10 cellular contexts compared by ENCODE assay signal in the genomic region with DNA sequence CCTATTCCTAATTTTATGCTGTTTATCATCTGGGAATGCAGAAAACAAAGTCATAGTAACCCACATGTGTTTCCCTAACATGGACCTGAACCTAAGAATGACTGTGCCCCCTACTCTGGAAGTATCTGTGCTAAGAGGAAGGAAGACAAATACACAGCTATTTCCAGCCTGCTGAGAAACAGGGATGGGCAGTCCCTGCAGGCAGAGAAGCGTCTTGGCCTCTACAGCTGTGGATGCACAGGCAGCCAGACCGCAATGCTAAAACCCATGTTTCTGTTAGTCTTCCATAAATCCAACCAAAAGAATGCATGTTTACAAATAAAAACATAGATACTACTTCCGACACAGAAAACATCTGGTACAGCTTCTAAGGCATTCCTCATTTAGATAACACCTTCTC. TPM values are rescaled to one million over a fixed set of nuclear protein-coding genes. Genes with fewer than 3 reads are reported as not detected.
DNase-seq lines count a peak whose midpoint lies in the region; ATAC-seq, FAIRE-seq and TF ChIP-seq lines count a peak whose summit lies in the region.
"Had no signal": no experiment of that assay in that cellular context is flagged by ENCODE, and none has a peak within 500 bp of the region (broad histone marks: within the 10 kb centered on the region; RNA-seq: fewer than 3 reads in every experiment).

No MANE protein-coding gene starts in this region.

- H2AFZ ChIP-seq in K562 (ENCODE audit: low read depth, low read length) (no peak overlapping the region), HepG2 (ENCODE audit: low read length) (no peak overlapping the region)

- H3K9ac ChIP-seq in K562 (ENCODE audit: insufficient read depth in 1 of 2, low read depth in 2 of 2, low read length in 2 of 2) = peak overlapping the region in 1 of 2 experiments; percentile 19; a peak in 1 of 4 replicates
- no peak overlapping the region for H3K9ac ChIP-seq in HepG2 (ENCODE audit: insufficient read depth, low read depth, low read length)

- DNase-seq in activated CD4-positive, alpha-beta T cell treated with anti-CD3 and anti-CD28 coated beads, Interleukin-2, amount 10 ng/mL, durations not matched to agents 24 days and 14 days = peak; percentile 56
- no peak for DNase-seq in activated CD4-positive, alpha-beta T cell treated with anti-CD3 and anti-CD28 coated beads, Interleukin-2, amount 50 U/mL, for 48 hours
- DNase-seq in K562 (ENCODE audit: extremely low read depth in 1 of 4, low spot score in 3 of 4) = no peak
- no peak for DNase-seq in HepG2 (ENCODE audit: low spot score)
- peak; percentile 49 for DNase-seq in testis
- no peak for DNase-seq in NCI-H2081 treated with DMSO at 0.1 percent for 48 hours (lab: John Stamatoyannopoulos, UW)

- TF ChIP-seq CTCF in K562 (IDR thresholded peaks at IDR 0.05 in 2 of 3, conservative IDR thresholded peaks at IDR 0.05 in 1 of 3; ENCODE audit: insufficient read depth in 2 of 3, low read depth in 1 of 3, low read length in 3 of 3) (no peak), HepG2 (CRISPR knock-in tag; IDR thresholded peaks at IDR 0.05) (no peak), testis (IDR thresholded peaks at IDR 0.05) (no peak)

- TF ChIP-seq EP300 in K562 (IDR thresholded peaks at IDR 0.05; ENCODE audit: low read length) (no peak), HepG2 (IDR thresholded peaks at IDR 0.05; ENCODE audit: low read depth in 2 of 2, low read length in 2 of 2) (no peak), HepG2 (CRISPR knock-in tag; IDR thresholded peaks at IDR 0.05; ENCODE audit: borderline replicate concordance) (no peak)

- BruUV-seq in K562 (replicated peaks; lab: Mats Ljungman, UMichigan) (no TSS peak), HepG2 (replicated peaks; lab: Mats Ljungman, UMichigan) (no TSS peak)

- POLR2A ChIA-PET in K562 (lab: Yijun Ruan, JAX) (interaction anchor here (0.5 to 1.3 kb wide), 5 partner anchors 12 to 219 kb away, joined by 3 to 7 read pairs (median 3); no protein-coding TSS in a partner anchor), HepG2 (lab: Yijun Ruan, JAX) (no interaction called here)

- intact Hi-C loops in activated CD4-positive, alpha-beta T cell treated with anti-CD3 and anti-CD28 coated beads, Interleukin-2, amount 10 ng/mL, durations not matched to agents 24 days and 14 days (cut with micrococcal nuclease) = loop anchor here (1.0 to 5.0 kb wide), 7 partner anchors 24 to 192 kb away; partner anchors contain the start of genes CREBL2 and DUSP16
- intact Hi-C loops in K562 (cut with micrococcal nuclease) (no loop called here), HepG2 (cut with micrococcal nuclease; ENCODE audit: unreplicated experiment) (no loop called here), testis (cut with DNase I; ENCODE audit: low total_unique reads) (no loop called here)

- TF ChIP-seq RAD21 in K562 (CRISPR knock-in tag; conservative IDR thresholded peaks at IDR 0.05 in 1 of 2, IDR thresholded peaks at IDR 0.05 in 1 of 2) = no peak
- no peak for TF ChIP-seq RAD21 in HepG2 (CRISPR knock-in tag; IDR thresholded peaks at IDR 0.05)

- H3K9me3 ChIP-seq in K562 (replicated peaks; ENCODE audit: control insufficient read depth, insufficient read depth, low read depth, low read length) (no peaks in the 10 kb centered on the region), HepG2 (ENCODE audit: low read length) (no peaks in the 10 kb centered on the region), testis (no peaks in the 10 kb centered on the region)
- H3K9me3 ChIP-seq: A549 had no signal

- in situ Hi-C loops in K562 (cut with MboI) = no loop called here
- in situ Hi-C loops in HepG2 (cut with HindIII; ENCODE audit: extremely low pct_ligation_motif_present, low pct_unique_long_range_greater_than_20kb) = no loop called here

- H3K27me3 ChIP-seq in K562 (ENCODE audit: control insufficient read depth in 2 of 2, insufficient read depth in 2 of 2, low read length in 2 of 2) = no peaks in the 10 kb centered on the region
- no peaks in the 10 kb centered on the region for H3K27me3 ChIP-seq in HepG2 (ENCODE audit: control insufficient read depth in 1 of 2, insufficient read depth in 2 of 2, low read length in 2 of 2)
- H3K27me3 ChIP-seq in testis = no peaks in the 10 kb centered on the region

- H3K4me3 ChIP-seq in K562 (no peak overlapping the region), HepG2 (replicated peaks in 1 of 3; ENCODE audit: insufficient read depth in 1 of 3, low read depth in 2 of 3, low read length in 3 of 3) (no peak overlapping the region), testis (no peak overlapping the region)
- H3K4me3 ChIP-seq: A549 had no signal

- peak overlapping the region; percentile 64 for H3K4me3 Mint-ChIP-seq in activated CD4-positive, alpha-beta T cell treated with anti-CD3 and anti-CD28 coated beads, Interleukin-2, amount 10 ng/mL, durations not matched to agents 24 days and 14 days

- H3K27ac ChIP-seq in K562 (ENCODE audit: extremely low read depth, low read depth, low read length) = no peak overlapping the region
- peak overlapping the region; percentile 30 for H3K27ac ChIP-seq in HepG2 (ENCODE audit: extremely low read length, insufficient read depth, low read length)
- peak overlapping the region; percentile 73 to 87 for H3K27ac ChIP-seq in testis
- H3K27ac ChIP-seq: A549 had no signal

- peak overlapping the region; percentile 94 for H3K27ac Mint-ChIP-seq in activated CD4-positive, alpha-beta T cell treated with anti-CD3 and anti-CD28 coated beads, Interleukin-2, amount 10 ng/mL, durations not matched to agents 24 days and 14 days

- peaks cover 19% of the 10 kb centered on the region for H3K79me2 ChIP-seq in K562 (ENCODE audit: control insufficient read depth, insufficient read depth, low read length)
- H3K79me2 ChIP-seq in HepG2 (ENCODE audit: insufficient read depth, low read length) = peaks cover 90% of the 10 kb centered on the region

- H3K9me3 Mint-ChIP-seq in activated CD4-positive, alpha-beta T cell treated with anti-CD3 and anti-CD28 coated beads, Interleukin-2, amount 10 ng/mL, durations not matched to agents 24 days and 14 days = no peaks in the 10 kb centered on the region

- peaks cover 1% of the 10 kb centered on the region for H3K27me3 Mint-ChIP-seq in activated CD4-positive, alpha-beta T cell treated with anti-CD3 and anti-CD28 coated beads, Interleukin-2, amount 10 ng/mL, durations not matched to agents 24 days and 14 days

- no peaks in the 10 kb centered on the region for H3K9me1 ChIP-seq in K562 (ENCODE audit: control insufficient read depth, insufficient read depth, low read length)

- peaks cover 4% of the 10 kb centered on the region for H4K20me1 ChIP-seq in K562 (replicated peaks; ENCODE audit: control insufficient read depth, insufficient read depth, low read length)
- H4K20me1 ChIP-seq in HepG2 (ENCODE audit: insufficient read depth, low read length) = peaks cover 8% of the 10 kb centered on the region; the same call in 1 of the 2 replicates

- CTCF ChIA-PET in K562 (lab: Yijun Ruan, JAX; ENCODE audit: low intra/inter-chr PET ratio) (no interaction called here), HepG2 (lab: Yijun Ruan, JAX; ENCODE audit: low intra/inter-chr PET ratio, low total read pairs) (no interaction called here)

- H3K36me3 Mint-ChIP-seq in activated CD4-positive, alpha-beta T cell treated with anti-CD3 and anti-CD28 coated beads, Interleukin-2, amount 10 ng/mL, durations not matched to agents 24 days and 14 days (ENCODE audit: low read depth) = peaks cover 34% of the 10 kb centered on the region

- H3K4me2 ChIP-seq in K562 (ENCODE audit: insufficient read depth, low read length) (peak overlapping the region; percentile 62), HepG2 (ENCODE audit: low read depth, low read length) (peak overlapping the region; percentile 64)
- H3K4me2 ChIP-seq: A549 had no signal

- WGBS in K562 (ENCODE audit: insufficient coverage, low coverage, missing lambda C conversion rate) = 33% methylated on average over 3 of the region's 3 CpGs
- 89% methylated on average over 3 of the region's 3 CpGs for WGBS in HepG2 (ENCODE audit: low lambda C conversion rate)
- WGBS in testis, 2 donors = 38 to 46% methylated on average over 3 of the region's 3 CpGs

- H3K36me3 ChIP-seq in K562 (ENCODE audit: control insufficient read depth, insufficient read depth, low read length) = no peaks in the 10 kb centered on the region
- peaks cover 8 to 25% of the 10 kb centered on the region in 2 experiments for H3K36me3 ChIP-seq in HepG2 (replicated peaks in 1 of 2; ENCODE audit: control insufficient read depth in 1 of 2, insufficient read depth in 2 of 2, low read length in 2 of 2)
- no peaks in the 10 kb centered on the region for H3K36me3 ChIP-seq in testis (ENCODE audit: low read depth, missing control alignments)

- peaks cover 3 to 18% of the 10 kb centered on the region in 2 experiments; a peak in 3 of 5 replicates for H3K4me1 ChIP-seq in K562 (replicated peaks in 1 of 2; ENCODE audit: control insufficient read depth in 2 of 2, insufficient read depth in 2 of 2, low read length in 2 of 2)
- peaks cover 46% of the 10 kb centered on the region for H3K4me1 ChIP-seq in HepG2 (ENCODE audit: insufficient read depth, low read length)
- peaks cover 19% of the 10 kb centered on the region for H3K4me1 ChIP-seq in testis

- TF ChIP-seq POLR2A in K562 (conservative IDR thresholded peaks at IDR 0.05) (no peak), HepG2 (IDR thresholded peaks at IDR 0.05; ENCODE audit: insufficient read depth in 1 of 2, low read depth in 2 of 2, low read length in 2 of 2) (no peak), testis (IDR thresholded peaks at IDR 0.05) (no peak)

- peak; percentile 74 for ATAC-seq in K562
- peak; percentile 33; the same call in 1 of the 3 replicates for ATAC-seq in HepG2
- ATAC-seq in GM19395 (IDR thresholded peaks at IDR 0.05; ENCODE audit: unreplicated experiment) = no peak
- ATAC-seq in GM21528 (IDR thresholded peaks at IDR 0.05; ENCODE audit: low FRiP score, unreplicated experiment) = no peak
- ATAC-seq: A549 had no signal

- H3K4me1 Mint-ChIP-seq in activated CD4-positive, alpha-beta T cell treated with anti-CD3 and anti-CD28 coated beads, Interleukin-2, amount 10 ng/mL, durations not matched to agents 24 days and 14 days = peaks cover 57% of the 10 kb centered on the region

- FAIRE-seq in K562 (lab: Jason Lieb, UNC) (no peak), HepG2 (lab: Jason Lieb, UNC) (no peak)
- FAIRE-seq: A549, H1 had no signal

RNA-seq across cellular contexts. Expression of gene DUSP16, which starts 56.1 kb away (rescaled TPM):
- total RNA-seq in activated CD4-positive, alpha-beta T cell treated with anti-CD3 and anti-CD28 coated beads, Interleukin-2, amount 10 ng/mL, durations not matched to agents 24 days and 14 days = 48.3 and 51.2 TPM in 2 replicates
- 11.4 and 26.0 TPM in 2 replicates for total RNA-seq in K562 (2011; cell fraction: chromatin; rRNA removed; ENCODE audit: low replicate concordance)
- 5.7 and 5.8 TPM in 2 replicates for total RNA-seq in K562 (2011; cell fraction: nucleolus; rRNA removed)
- total RNA-seq in K562 (2011; cell fraction: nucleoplasm; rRNA removed) = 7.7 and 9.8 TPM in 2 replicates
- total RNA-seq in K562 (2014; rRNA removed) (4.7 and 5.6 TPM in 2 replicates), K562 (2014; rRNA removed; fragmentation: Illumina TruSeq; extraction: Trizol) (5.7 and 7.1 TPM in 2 replicates), K562 (2015; rRNA removed; fragmentation: Illumina TruSeq; extraction: Trizol) (6.2 and 6.4 TPM in 2 replicates), K562 (2021) (9.2 and 10.1 TPM in 2 replicates), HepG2 (2016; rRNA removed; fragmentation: Illumina TruSeq; extraction: Trizol) (46.6 and 69.1 TPM in 2 replicates), testis (10 to 100 TPM; 42.1 to 48.6 TPM)
- polyA plus RNA-seq in K562 (2011; rRNA removed) (10.0 and 12.3 TPM in 2 replicates), K562 (2014; fragmentation: Illumina TruSeq; extraction: Trizol) (7.0 and 8.0 TPM in 2 replicates), K562 (2014; fragmentation: Nextera tagmentation; extraction: Ambion mirVana) (1 to 10 TPM in 1 of 2 experiments, under 1 TPM in 1; 0.70 to 1.1 TPM), K562 (2014; rRNA removed) (5.1 and 5.8 TPM in 2 replicates), HepG2 (2011; rRNA removed) (33.8 and 45.7 TPM in 2 replicates), testis (ENCODE audit: insufficient read depth, low read depth, low replicate concordance) (22.5 TPM)
- polyA plus RNA-seq in K562 (2011; cell fraction: cytosol; rRNA removed) = 6.5 and 7.6 TPM in 2 replicates
- 4.4 and 7.8 TPM in 2 replicates for polyA plus RNA-seq in K562 (2011; cell fraction: nucleus; rRNA removed)
- polyA plus RNA-seq in K562 (2012) = 4.5 and 5.1 TPM in 2 replicates
- 18.1 and 24.1 TPM in 2 replicates for polyA minus RNA-seq in K562 (2011; rRNA and poly(A)+ RNA removed)
- polyA minus RNA-seq in K562 (2011; cell fraction: cytosol; rRNA and poly(A)+ RNA removed) = 9.5 and 10.6 TPM in 2 replicates
- 3.1 and 7.0 TPM in 2 replicates for polyA minus RNA-seq in K562 (2011; cell fraction: nucleus; rRNA and poly(A)+ RNA removed)
- 75.4 and 77.4 TPM in 2 replicates for total RNA-seq in HepG2 (2016; cell fraction: cytosol; rRNA removed; fragmentation: Illumina TruSeq; extraction: Trizol; ENCODE audit: low read depth)
- total RNA-seq in HepG2 (2016; cell fraction: insoluble cytoplasmic fraction; rRNA removed; fragmentation: Illumina TruSeq; extraction: Trizol) = 45.6 and 69.2 TPM in 2 replicates
- total RNA-seq in HepG2 (2016; cell fraction: membrane; rRNA removed; fragmentation: Illumina TruSeq; extraction: Trizol) = 44.8 and 48.7 TPM in 2 replicates
- total RNA-seq in HepG2 (2016; cell fraction: nucleus; rRNA removed; fragmentation: Illumina TruSeq; extraction: Trizol) = 37.1 and 40.3 TPM in 2 replicates
- 38.7 and 54.1 TPM in 2 replicates for polyA plus RNA-seq in HepG2 (2011; cell fraction: cytosol; rRNA removed)
- 18.4 and 20.7 TPM in 2 replicates for polyA plus RNA-seq in HepG2 (2011; cell fraction: nucleus; rRNA removed)
- 38.8 and 40.2 TPM in 2 replicates for polyA plus RNA-seq in HepG2 (2012)
- 2.3 and 2.6 TPM in 2 replicates for polyA plus RNA-seq in HepG2 (2016; cell fraction: cytosol; fragmentation: Illumina TruSeq; extraction: Trizol; ENCODE audit: low read depth)
- 45.8 and 48.8 TPM in 2 replicates for polyA plus RNA-seq in HepG2 (2016; cell fraction: insoluble cytoplasmic fraction; fragmentation: Illumina TruSeq; extraction: Trizol; ENCODE audit: low read depth)
- 11.5 and 13.5 TPM in 2 replicates for polyA plus RNA-seq in HepG2 (2016; cell fraction: membrane; fragmentation: Illumina TruSeq; extraction: Trizol; ENCODE audit: low read depth)
- polyA plus RNA-seq in HepG2 (2016; cell fraction: nucleus; fragmentation: Illumina TruSeq; extraction: Trizol; ENCODE audit: insufficient read depth, low read depth) = 29.0 and 30.6 TPM in 2 replicates
- polyA minus RNA-seq in HepG2 (2011; rRNA and poly(A)+ RNA removed; ENCODE audit: low replicate concordance) = 16.0 and 66.0 TPM in 2 replicates
- polyA minus RNA-seq in HepG2 (2011; cell fraction: cytosol; rRNA and poly(A)+ RNA removed) = 50.3 and 55.0 TPM in 2 replicates
- polyA minus RNA-seq in HepG2 (2011; cell fraction: nucleus; rRNA and poly(A)+ RNA removed) = 53.4 and 59.3 TPM in 2 replicates

Comparison
In these comparisons a context has a peak if more than half of its experiments do, and no peak if none do; other contexts are left out.
1. DNase-seq: peak in activated CD4-positive, alpha-beta T cell treated with anti-CD3 and anti-CD28 coated beads, Interleukin-2, amount 10 ng/mL, durations not matched to agents 24 days and 14 days (single experiment) and testis (single experiment); none in activated CD4-positive, alpha-beta T cell treated with anti-CD3 and anti-CD28 coated beads, Interleukin-2, amount 50 U/mL, for 48 hours (0 of 2), K562 (0 of 4), HepG2 (single experiment) and NCI-H2081 treated with DMSO at 0.1 percent for 48 hours (single experiment).
2. ATAC-seq: peak in K562 (single experiment) and HepG2 (single experiment); none in GM19395 (single experiment) and GM21528 (single experiment).